Comparison of ENCODE assay signal across 8 cellular contexts in genomic region chr16:69132424-69133252, GRCh38. TPM values are rescaled to one million over a fixed set of nuclear protein-coding genes. Genes with fewer than 3 reads are reported as not detected.
DNase-seq lines count a peak whose midpoint lies in the region; ATAC-seq and TF ChIP-seq lines count a peak whose summit lies in the region.

Gene CHTF8, minus strand, starts transcription at chr16:69132588. Its CDS starts 11,130 bp downstream, at chr16:69121458.
Gene UTP4, plus strand, starts transcription at chr16:69132649. Its CDS starts 811 bp downstream, at chr16:69133460.

- CTCF ChIA-PET in activated CD8-positive, alpha-beta memory T cell treated with anti-CD3 and anti-CD28 coated beads, Interleukin-2, amount 10 ng/mL, durations not matched to agents 7 days and 5 days (lab: Charles Lee) = interaction anchor here (0.8 to 2.9 kb wide), 5 partner anchors 8 to 178 kb away, joined by 3 to 18 read pairs (median 4); partner anchors contain the start of gene SNTB2

- H3K27ac Mint-ChIP-seq in activated CD8-positive, alpha-beta memory T cell treated with anti-CD3 and anti-CD28 coated beads, Interleukin-2, amount 10 ng/mL, durations not matched to agents 7 days and 5 days = peak within 1 kb of the TSS; percentile 87
- H3K27ac Mint-ChIP-seq in mesothelial cell of epicardium = peak within 1 kb of the TSS; percentile 97

- H3K4me3 Mint-ChIP-seq in activated CD8-positive, alpha-beta memory T cell treated with anti-CD3 and anti-CD28 coated beads, Interleukin-2, amount 10 ng/mL, durations not matched to agents 7 days and 5 days = peak within 1 kb of the TSS; percentile 95
- H3K4me3 Mint-ChIP-seq in mesothelial cell of epicardium = peak within 1 kb of the TSS; percentile 88

- H3K4me1 Mint-ChIP-seq in activated CD8-positive, alpha-beta memory T cell treated with anti-CD3 and anti-CD28 coated beads, Interleukin-2, amount 10 ng/mL, durations not matched to agents 7 days and 5 days = peaks cover 51% of the 10 kb centered on the region
- peaks cover 44% of the 10 kb centered on the region for H3K4me1 Mint-ChIP-seq in mesothelial cell of epicardium

- no peaks in the 10 kb centered on the region for H3K27me3 ChIP-seq in NT2/D1 (ENCODE audit: insufficient read depth, insufficient read length)

- no peaks in the 10 kb centered on the region for H3K9me3 Mint-ChIP-seq in activated CD8-positive, alpha-beta memory T cell treated with anti-CD3 and anti-CD28 coated beads, Interleukin-2, amount 10 ng/mL, durations not matched to agents 7 days and 5 days (ENCODE audit: low read depth)
- H3K9me3 Mint-ChIP-seq in mesothelial cell of epicardium = no peaks in the 10 kb centered on the region

- no peaks in the 10 kb centered on the region for H3K4me1 ChIP-seq in NT2/D1 (ENCODE audit: insufficient read depth, insufficient read length)

- DNase-seq in CD1c-positive myeloid dendritic cell (ENCODE audit: extremely low spot score) (peak; percentile 92), NT2/D1 (ENCODE audit: low read depth, low spot score) (peak; percentile 61), mesothelial cell of epicardium (ENCODE audit: low spot score in 2 of 2, unreplicated experiment in 2 of 2) (peak; percentile 83 to 87)
- DNase-seq in activated CD8-positive, alpha-beta memory T cell treated with anti-CD3 and anti-CD28 coated beads, Interleukin-2, amount 10 ng/mL, durations not matched to agents 7 days and 5 days = peak; percentile 91
- peak; percentile 73 to 77 for DNase-seq in stimulated activated CD8-positive, alpha-beta memory T cell treated with anti-CD3 and anti-CD28 coated beads, Interleukin-15, amount 100 ng/mL, for 4 hours (ENCODE audit: low read depth in 2 of 2)

- peaks cover 60% of the 10 kb centered on the region for H3K36me3 ChIP-seq in NT2/D1 (ENCODE audit: insufficient read depth, insufficient read length, low read length)

- in situ Hi-C loops in endometrial microvascular endothelial cells (cut with HindIII; ENCODE audit: inconsistent ontology term, low pct_unique_long_range_greater_than_20kb, low sequenced_read_pairs) = no loop called here

- ATAC-seq in GM19351 (IDR thresholded peaks at IDR 0.05; ENCODE audit: unreplicated experiment) (peak; percentile 86), HG03520 (IDR thresholded peaks at IDR 0.05; ENCODE audit: unreplicated experiment) (peak; percentile 88)
- peak; percentile 95 for ATAC-seq in activated CD8-positive, alpha-beta memory T cell treated with anti-CD3 and anti-CD28 coated beads, Interleukin-2, amount 10 ng/mL, durations not matched to agents 7 days and 5 days

- no peak for TF ChIP-seq CTCF in mesothelial cell of epicardium (IDR thresholded peaks at IDR 0.05; ENCODE audit: unreplicated experiment)

- H3K27me3 Mint-ChIP-seq in activated CD8-positive, alpha-beta memory T cell treated with anti-CD3 and anti-CD28 coated beads, Interleukin-2, amount 10 ng/mL, durations not matched to agents 7 days and 5 days = no peaks in the 10 kb centered on the region
- H3K27me3 Mint-ChIP-seq in mesothelial cell of epicardium (ENCODE audit: low read depth) = no peaks in the 10 kb centered on the region

- H3K9me3 ChIP-seq in NT2/D1 (ENCODE audit: insufficient read depth, low read length) = no peaks in the 10 kb centered on the region

- peaks cover 23% of the 10 kb centered on the region for H3K36me3 Mint-ChIP-seq in activated CD8-positive, alpha-beta memory T cell treated with anti-CD3 and anti-CD28 coated beads, Interleukin-2, amount 10 ng/mL, durations not matched to agents 7 days and 5 days
- H3K36me3 Mint-ChIP-seq in mesothelial cell of epicardium = peaks cover 10% of the 10 kb centered on the region

- peak within 1 kb of the TSS; percentile 94 for H3K9ac ChIP-seq in NT2/D1 (ENCODE audit: insufficient read length, low read depth)

- peak within 1 kb of the TSS; percentile 95 for H3K4me3 ChIP-seq in NT2/D1 (ENCODE audit: insufficient read length, low read depth)

RNA-seq across cellular contexts. Expression of gene CHTF8, which starts in this region (rescaled TPM):
- 100 to 1,000 TPM; 133 to 147 TPM for total RNA-seq in activated CD8-positive, alpha-beta memory T cell treated with anti-CD3 and anti-CD28 coated beads, Interleukin-2, amount 10 ng/mL, durations not matched to agents 7 days and 5 days
- 90.3 TPM for total RNA-seq in endometrial microvascular endothelial cells (ENCODE audit: inconsistent ontology term)
- 91.9 to 96.7 TPM (median 95.2 TPM) in 3 replicates for total RNA-seq in mesothelial cell of epicardium

RNA-seq across cellular contexts. Expression of gene UTP4, which starts in this region (rescaled TPM):
- 10 to 100 TPM; 57.7 to 82.3 TPM for total RNA-seq in activated CD8-positive, alpha-beta memory T cell treated with anti-CD3 and anti-CD28 coated beads, Interleukin-2, amount 10 ng/mL, durations not matched to agents 7 days and 5 days
- total RNA-seq in endometrial microvascular endothelial cells (ENCODE audit: inconsistent ontology term) (42.6 TPM), mesothelial cell of epicardium (45.0 to 49.4 TPM (median 48.0 TPM) in 3 replicates)

Comparison
In these comparisons a context has a peak if more than half of its experiments do, and no peak if none do; other contexts are left out.
1. Peak in every context shown above with its lines: DNase-seq, ATAC-seq and H3K4me3 ChIP-seq.